ENCODE assay signal across 13 cellular contexts in genomic region chr14:72401632-72402428, GRCh38.
DNase-seq lines count a peak whose midpoint lies in the region; ATAC-seq and TF ChIP-seq lines count a peak whose summit lies in the region.
"Had no signal": no experiment of that assay in that cellular context is flagged by ENCODE, and none has a peak within 500 bp of the region (broad histone marks: within the 10 kb centered on the region; RNA-seq: fewer than 3 reads in every experiment).

No MANE protein-coding gene starts in this region.

- peaks cover 16% of the 10 kb centered on the region for H3K27me3 ChIP-seq in CD4-positive, CD25-positive, alpha-beta regulatory T cell (ENCODE audit: control insufficient read depth, insufficient read depth, low read length)
- no peaks in the 10 kb centered on the region for H3K27me3 ChIP-seq in brain microvascular endothelial cell (replicated peaks)

- no peaks in the 10 kb centered on the region for H3K36me3 ChIP-seq in CD4-positive, CD25-positive, alpha-beta regulatory T cell (ENCODE audit: control insufficient read depth, insufficient read depth, low read length)
- no peaks in the 10 kb centered on the region for H3K36me3 ChIP-seq in brain microvascular endothelial cell (replicated peaks)

- no peak for ATAC-seq in CD4-positive, CD25-positive, alpha-beta regulatory T cell (ENCODE audit: low read depth in 2 of 2)
- no peak for ATAC-seq in HG02642 (IDR thresholded peaks at IDR 0.05; ENCODE audit: poor library complexity, unreplicated experiment)
- no peak for ATAC-seq in GM18519 (IDR thresholded peaks at IDR 0.05; ENCODE audit: low FRiP score, unreplicated experiment)
- ATAC-seq: Panc1 had no signal

- peak in 2 of 3 donors; percentile 10 to 13 for DNase-seq in CD4-positive, CD25-positive, alpha-beta regulatory T cell
- DNase-seq in EH (ENCODE audit: low read depth): peak; percentile 18
- peak; percentile 28 for DNase-seq in SW480 (ENCODE audit: low spot score)
- DNase-seq in brain microvascular endothelial cell: peak; percentile 9
- DNase-seq in GM03348 (ENCODE audit: low spot score): no peak
- DNase-seq in NOMO-1 treated with DMSO at 0.1 percent for 48 hours (lab: John Stamatoyannopoulos, UW; ENCODE audit: unreplicated experiment): no peak
- DNase-seq: HCEC 1CT, substantia nigra had no signal

- in situ Hi-C loops in brain microvascular endothelial cell (cut with HindIII; ENCODE audit: low pct_ligation_motif_present, low sequenced_read_pairs): no loop called here

- H3K9me3 Mint-ChIP-seq in CD4-positive, CD25-positive, alpha-beta regulatory T cell: peaks cover 0 to 2% (median 0%) of the 10 kb centered on the region in 7 donors

- no peak overlapping the region for H3K27ac ChIP-seq in CD4-positive, CD25-positive, alpha-beta regulatory T cell (ENCODE audit: insufficient read depth, low read length, poor library complexity, severe bottlenecking)
- no peak overlapping the region for H3K27ac ChIP-seq in brain microvascular endothelial cell

- TF ChIP-seq CTCF in brain microvascular endothelial cell (IDR thresholded peaks at IDR 0.05; ENCODE audit: low read depth, low read length, missing control alignments): no peak

- H3K27me3 Mint-ChIP-seq in CD4-positive, CD25-positive, alpha-beta regulatory T cell: peaks cover 29% of the 10 kb centered on the region

- H3K4me1 ChIP-seq in CD4-positive, CD25-positive, alpha-beta regulatory T cell (ENCODE audit: control insufficient read depth, insufficient read depth, low read length, poor library complexity, severe bottlenecking): peaks cover 8% of the 10 kb centered on the region

- H3K9me3 ChIP-seq in CD4-positive, CD25-positive, alpha-beta regulatory T cell (ENCODE audit: control insufficient read depth in 2 of 2, low read length in 2 of 2): no peaks in the 10 kb centered on the region

- peaks cover 8 to 15% (median 13%) of the 10 kb centered on the region in 4 donors for H3K4me1 Mint-ChIP-seq in CD4-positive, CD25-positive, alpha-beta regulatory T cell

- H3K4me3 ChIP-seq in CD4-positive, CD25-positive, alpha-beta regulatory T cell (ENCODE audit: low read depth, low read length): peak overlapping the region; percentile 44
- no peak overlapping the region for H3K4me3 ChIP-seq in brain microvascular endothelial cell (ENCODE audit: low read depth, low read length)
- H3K4me3 ChIP-seq: lung had no signal

- H3K36me3 Mint-ChIP-seq in CD4-positive, CD25-positive, alpha-beta regulatory T cell: no peaks in the 10 kb centered on the region
- H3K36me3 Mint-ChIP-seq: CD14-positive monocyte had no signal

- H3K27ac Mint-ChIP-seq in CD4-positive, CD25-positive, alpha-beta regulatory T cell: peak overlapping the region in 1 of 3 donors; percentile 52
- H3K27ac Mint-ChIP-seq: CD14-positive monocyte had no signal

- H3K4me3 Mint-ChIP-seq in CD4-positive, CD25-positive, alpha-beta regulatory T cell: peak overlapping the region in 3 of 4 donors; percentile 9 to 69 (median 13)

Comparison
In these comparisons a context has a peak if more than half of its experiments do, and no peak if none do; other contexts are left out.
1. DNase-seq: peak in CD4-positive, CD25-positive, alpha-beta regulatory T cell (2 of 3), EH (single experiment), SW480 (single experiment) and brain microvascular endothelial cell (single experiment); none in GM03348 (single experiment) and NOMO-1 treated with DMSO at 0.1 percent for 48 hours (single experiment).